In the genomic region with DNA sequence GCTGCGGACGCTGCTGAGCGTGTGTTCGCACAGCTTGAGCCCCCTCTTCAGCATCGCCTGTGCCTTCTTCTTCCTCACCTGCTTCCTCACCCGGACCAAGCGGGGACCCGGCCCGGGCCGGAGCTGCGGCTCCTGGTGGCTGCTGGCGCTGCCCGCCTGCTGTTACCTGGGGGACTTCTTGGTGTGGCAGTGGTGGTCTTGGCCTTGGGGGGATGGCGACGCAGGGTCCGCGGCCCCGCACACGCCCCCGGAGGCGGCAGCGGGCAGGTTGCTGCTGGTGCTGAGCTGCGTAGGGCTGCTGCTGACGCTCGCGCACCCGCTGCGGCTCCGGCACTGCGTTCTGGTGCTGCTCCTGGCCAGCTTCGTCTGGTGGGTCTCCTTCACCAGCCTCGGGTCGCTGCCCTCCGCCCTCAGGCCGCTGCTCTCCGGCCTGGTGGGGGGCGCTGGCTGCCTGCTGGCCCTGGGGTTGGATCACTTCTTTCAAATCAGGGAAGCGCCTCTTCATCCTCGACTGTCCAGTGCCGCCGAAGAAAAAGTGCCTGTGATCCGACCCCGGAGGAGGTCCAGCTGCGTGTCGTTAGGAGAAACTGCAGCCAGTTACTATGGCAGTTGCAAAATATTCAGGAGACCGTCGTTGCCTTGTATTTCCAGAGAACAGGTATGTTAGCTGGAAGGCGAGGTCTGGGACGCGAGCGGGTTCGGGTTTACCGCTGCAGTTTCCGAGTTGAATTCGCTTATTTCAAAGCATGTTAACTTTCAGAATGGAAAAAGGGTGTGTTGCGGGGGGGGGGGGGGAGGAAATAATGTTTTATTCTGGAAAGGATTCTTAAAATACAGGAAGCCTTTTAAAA, we compare ENCODE assay signal across 8 cellular contexts. TPM values are rescaled to one million over a fixed set of nuclear protein-coding genes. Genes with fewer than 3 reads are reported as not detected.
DNase-seq lines count a peak whose midpoint lies in the region; ATAC-seq and TF ChIP-seq lines count a peak whose summit lies in the region.

No MANE protein-coding gene starts in this region.

- peak overlapping the region; percentile 84 for H3K9ac ChIP-seq in HUES64 (ENCODE audit: low read depth, low read length)

- DNase-seq in Daoy (ENCODE audit: low read depth) (peak; percentile 45), UCSD-AML1 (lab: John Stamatoyannopoulos, UW; ENCODE audit: unreplicated experiment) (peak; percentile 60), cardiac fibroblast (ENCODE audit: low read depth in 2 of 2) (peak; percentile 13 to 25), left kidney (ENCODE audit: low read depth, low spot score) (peak; percentile 80), DMS114 treated with DMSO at 0.1 percent for 48 hours (lab: John Stamatoyannopoulos, UW; ENCODE audit: unreplicated experiment) (no peak)
- DNase-seq in stimulated activated CD4-positive, alpha-beta T cell treated with anti-CD3 and anti-CD28 coated beads, Interleukin-4, amount 100 ng/mL, for 48 hours (ENCODE audit: low read depth in 2 of 2), result peak; percentile 24

- H3K27ac ChIP-seq in HUES64 (ENCODE audit: low read depth, low read length), result no peak overlapping the region

- H3K36me3 ChIP-seq in HUES64 (ENCODE audit: insufficient read depth, low read length), result no peaks in the 10 kb centered on the region

- H3K27me3 ChIP-seq in HUES64 (ENCODE audit: insufficient read depth, low read length), result peaks cover 44% of the 10 kb centered on the region

- peak; percentile 54 for ATAC-seq in GM21526 (IDR thresholded peaks at IDR 0.05; ENCODE audit: low FRiP score, unreplicated experiment)

- peak overlapping the region; percentile 80 for H3K4me3 ChIP-seq in HUES64 (ENCODE audit: low read length)
- peak overlapping the region; percentile 58 to 67 for H3K4me3 ChIP-seq in cardiac fibroblast (replicated peaks in 1 of 2; ENCODE audit: low read depth in 2 of 2, low read length in 2 of 2)

- no peak for TF ChIP-seq CTCF in cardiac fibroblast (IDR thresholded peaks at IDR 0.05; ENCODE audit: low read depth, low read length)

- no peaks in the 10 kb centered on the region for H3K9me3 ChIP-seq in HUES64 (ENCODE audit: insufficient read depth, low read depth, low read length)

- peaks cover 18% of the 10 kb centered on the region; the same call in 1 of the 2 replicates for H3K4me1 ChIP-seq in HUES64 (ENCODE audit: insufficient read depth, low read length)

- WGBS in HUES64, result under 1% methylated on average over 56 of the region's 56 CpGs

RNA-seq across cellular contexts. Expression of a gene that starts 1.0 kb away (rescaled TPM):
- 2.3 and 5.1 TPM in 2 replicates for total RNA-seq in Daoy (2014; rRNA removed; shearing (Covaris generic))
- polyA plus RNA-seq in HUES64 (2013, experiment 1 of 2), result 12.3 TPM
- 11.3 TPM for polyA plus RNA-seq in HUES64 (2013, experiment 2 of 2)
